ENCODE assay signal across 1 cellular context in genomic region chr17:79156463-79157095, GRCh38.
A peak's percentile ranks its signal among the peaks of the same experiment; 100 is the strongest.
TF ChIP-seq lines count a peak whose summit lies in the region.

No MANE protein-coding gene starts in this region.

TF ChIP-seq in K562, 482 proteins besides CTCF, POLR2A, EP300 and RAD21 (continued from another document):
- TF ChIP-seq, protein P1, sequence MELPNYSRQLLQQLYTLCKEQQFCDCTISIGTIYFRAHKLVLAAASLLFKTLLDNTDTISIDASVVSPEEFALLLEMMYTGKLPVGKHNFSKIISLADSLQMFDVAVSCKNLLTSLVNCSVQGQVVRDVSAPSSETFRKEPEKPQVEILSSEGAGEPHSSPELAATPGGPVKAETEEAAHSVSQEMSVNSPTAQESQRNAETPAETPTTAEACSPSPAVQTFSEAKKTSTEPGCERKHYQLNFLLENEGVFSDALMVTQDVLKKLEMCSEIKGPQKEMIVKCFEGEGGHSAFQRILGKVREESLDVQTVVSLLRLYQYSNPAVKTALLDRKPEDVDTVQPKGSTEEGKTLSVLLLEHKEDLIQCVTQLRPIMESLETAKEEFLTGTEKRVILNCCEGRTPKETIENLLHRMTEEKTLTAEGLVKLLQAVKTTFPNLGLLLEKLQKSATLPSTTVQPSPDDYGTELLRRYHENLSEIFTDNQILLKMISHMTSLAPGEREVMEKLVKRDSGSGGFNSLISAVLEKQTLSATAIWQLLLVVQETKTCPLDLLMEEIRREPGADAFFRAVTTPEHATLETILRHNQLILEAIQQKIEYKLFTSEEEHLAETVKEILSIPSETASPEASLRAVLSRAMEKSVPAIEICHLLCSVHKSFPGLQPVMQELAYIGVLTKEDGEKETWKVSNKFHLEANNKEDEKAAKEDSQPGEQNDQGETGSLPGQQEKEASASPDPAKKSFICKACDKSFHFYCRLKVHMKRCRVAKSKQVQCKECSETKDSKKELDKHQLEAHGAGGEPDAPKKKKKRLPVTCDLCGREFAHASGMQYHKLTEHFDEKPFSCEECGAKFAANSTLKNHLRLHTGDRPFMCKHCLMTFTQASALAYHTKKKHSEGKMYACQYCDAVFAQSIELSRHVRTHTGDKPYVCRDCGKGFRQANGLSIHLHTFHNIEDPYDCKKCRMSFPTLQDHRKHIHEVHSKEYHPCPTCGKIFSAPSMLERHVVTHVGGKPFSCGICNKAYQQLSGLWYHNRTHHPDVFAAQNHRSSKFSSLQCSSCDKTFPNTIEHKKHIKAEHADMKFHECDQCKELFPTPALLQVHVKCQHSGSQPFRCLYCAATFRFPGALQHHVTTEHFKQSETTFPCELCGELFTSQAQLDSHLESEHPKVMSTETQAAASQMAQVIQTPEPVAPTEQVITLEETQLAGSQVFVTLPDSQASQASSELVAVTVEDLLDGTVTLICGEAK (IDR thresholded peaks at IDR 0.05) = peak; percentile 91
- TF ChIP-seq, protein P1 (CRISPR knock-in tag; IDR thresholded peaks at IDR 0.05) = peak; percentile 93
